ENCODE assay signal across 32 cellular contexts in genomic region chr9:136707011-136707410, GRCh38. TPM values are rescaled to one million over a fixed set of nuclear protein-coding genes. Genes with fewer than 3 reads are reported as not detected.
"Had no signal": no experiment of that assay in that cellular context is flagged by ENCODE, and none has a peak within 500 bp of the region (broad histone marks: within the 10 kb centered on the region; RNA-seq: fewer than 3 reads in every experiment).

No MANE protein-coding gene starts in this region.

- H3K27ac ChIP-seq: ascending aorta, cardiac muscle cell, VCaP had no signal

- DNase-seq: activated B cell treated with CpG ODN at 0.5 μM for 24 hours; activated CD4-positive, alpha-beta memory T cell treated with anti-CD3 and anti-CD28 coated beads for 36 hours; activated CD4-positive, alpha-beta T cell treated with anti-CD3 and anti-CD28 coated beads for 4 hours; activated CD4-positive, alpha-beta T cell treated with anti-CD3 and anti-CD28 coated beads, Interleukin-2, amount 10 ng/mL, durations not matched to agents 24 days and 14 days; activated CD4-positive, alpha-beta T cell treated with anti-CD3 and anti-CD28 coated beads, Interleukin-2, amount 50 U/mL, for 1 hour; activated CD4-positive, alpha-beta T cell treated with anti-CD3 and anti-CD28 coated beads, Interleukin-2, amount 50 U/mL, for 4 hours; activated CD4-positive, CD25-positive, alpha-beta regulatory T cell treated with anti-CD3 and anti-CD28 coated beads, Interleukin-2, amount 50 U/mL, for 72 hours; activated CD8-positive, alpha-beta memory T cell treated with anti-CD3 and anti-CD28 coated beads, Interleukin-2, amount 10 ng/mL, durations not matched to agents 7 days and 5 days; activated CD8-positive, alpha-beta memory T cell treated with anti-CD3 and anti-CD28 coated beads, Interleukin-2, amount 50 U/mL, for 48 hours; activated CD8-positive, alpha-beta T cell treated with anti-CD3 and anti-CD28 coated beads for 36 hours; activated effector memory CD4-positive, alpha-beta T cell treated with Interleukin-2 at 50 U/mL for 16 hours; activated gamma-delta T cell; activated naive CD4-positive, alpha-beta T cell treated with anti-CD3 and anti-CD28 coated beads, Interleukin-2, amount 10 ng/mL, durations not matched to agents 7 days and 5 days; activated naive CD4-positive, alpha-beta T cell treated with Interleukin-2 at 50 U/mL for 16 hours; activated naive CD8-positive, alpha-beta T cell treated with anti-CD3 and anti-CD28 coated beads, Interleukin-2, amount 10 ng/mL, durations not matched to agents 7 days and 5 days; activated naive CD8-positive, alpha-beta T cell treated with anti-CD3 and anti-CD28 coated beads, Interleukin-2, amount 50 U/mL, for 24 hours; activated T-cell treated with anti-CD3 and anti-CD28 coated beads, Interleukin-2, amount 50 U/mL, for 24 hours; activated T-cell treated with anti-CD3 and anti-CD28 coated beads, Interleukin-2, amount 50 U/mL, for 48 hours; amygdala; anterior cingulate cortex; caudate nucleus; cerebellar nuclear complex; T-cell; T-helper 17 cell had no signal

- H3K27me3 ChIP-seq: cardiac muscle cell had no signal

- H3K4me3 ChIP-seq: ascending aorta, cardiac muscle cell had no signal

- H3K36me3 ChIP-seq: ascending aorta, cardiac muscle cell had no signal

- H3K9me3 ChIP-seq: ascending aorta had no signal

- FAIRE-seq: bronchial epithelial cell, TTC549 had no signal

RNA-seq across cellular contexts. Expression of gene DIPK1B, which starts 5.4 kb away (rescaled TPM):
- total RNA-seq: activated CD4-positive, alpha-beta memory T cell treated with anti-CD3 and anti-CD28 coated beads for 36 hours; activated CD8-positive, alpha-beta memory T cell treated with anti-CD3 and anti-CD28 coated beads, Interleukin-2, amount 10 ng/mL, durations not matched to agents 7 days and 5 days; bronchial epithelial cell had no signal

RNA-seq across cellular contexts. Expression of gene LCN10, which starts 35.7 kb away (rescaled TPM):
- total RNA-seq: bronchial epithelial cell had no signal

RNA-seq across cellular contexts. Expression of gene LCN6, which starts 41.3 kb away (rescaled TPM):
- total RNA-seq: activated B cell treated with CpG ODN at 0.5 μM for 24 hours; activated CD4-positive, alpha-beta memory T cell treated with anti-CD3 and anti-CD28 coated beads for 36 hours; activated CD4-positive, alpha-beta T cell treated with anti-CD3 and anti-CD28 coated beads, Interleukin-2, amount 10 ng/mL, durations not matched to agents 24 days and 14 days; activated CD8-positive, alpha-beta memory T cell treated with anti-CD3 and anti-CD28 coated beads, Interleukin-2, amount 10 ng/mL, durations not matched to agents 7 days and 5 days; activated CD8-positive, alpha-beta T cell treated with anti-CD3 and anti-CD28 coated beads for 36 hours; activated naive CD8-positive, alpha-beta T cell treated with anti-CD3 and anti-CD28 coated beads, Interleukin-2, amount 10 ng/mL, durations not matched to agents 7 days and 5 days; activated T-helper 2 cell treated with anti-CD3 and anti-CD28 coated beads, Interferon-gamma antibody, Interleukin-2, Interleukin-4, amounts not matched to agents 10 μg/mL and 5 μg/mL and 100 μg/mL, durations not matched to agents 14 hours and 24 hours and 36 hours; bronchial epithelial cell; cardiac muscle cell; T-cell; T-helper 1 cell treated with Interleukin-12 subunit alpha and Interleukin-12 subunit beta and Interleukin-4 antibody, amounts not matched to agents 30 ng/mL and 1 ng/mL, for 36 hours; T-helper 17 cell; T-helper 2 cell treated with Interferon-gamma antibody and Interleukin-4, amounts not matched to agents 100 ng/mL and 5 ng/mL, for 36 hours had no signal

RNA-seq across cellular contexts. Expression of gene EGFL7, which starts 44.3 kb away (rescaled TPM):
- total RNA-seq: activated B cell treated with CpG ODN at 0.5 μM for 24 hours had no signal
